In genomic region chr22:50190182-50190951, GRCh38 we compare ENCODE assay signal across 8 cellular contexts.
DNase-seq lines count a peak whose midpoint lies in the region; FAIRE-seq and TF ChIP-seq lines count a peak whose summit lies in the region.

No MANE protein-coding gene starts in this region.

- in situ Hi-C loops in astrocyte of the cerebellum (cut with HindIII; ENCODE audit: low sequenced_read_pairs) = no loop called here

- TF ChIP-seq CTCF in astrocyte of the cerebellum (IDR thresholded peaks at IDR 0.05; ENCODE audit: low read depth, low read length, missing control alignments) = peak; percentile 43

- H3K4me3 ChIP-seq in BLaER1 treated with 17β-estradiol and CSF1 and Interleukin-3, amounts not matched to agents 10 nM and 100 nM = peak overlapping the region; percentile 40 to 65 (median 50); a peak in 19 of 20 replicates
- H3K4me3 ChIP-seq in HUES48 (ENCODE audit: low read depth, low read length) (peak overlapping the region; percentile 8; the same call in 1 of the 2 replicates), astrocyte of the cerebellum (ENCODE audit: low read depth, low read length) (peak overlapping the region; percentile 31)

- peak; percentile 96 for FAIRE-seq in GM19239 (lab: Jason Lieb, UNC)

- peaks cover under 1 to 33% (median 1%) of the 10 kb centered on the region in 11 experiments; a peak in 16 of 22 replicates for H3K27me3 ChIP-seq in BLaER1 treated with 17β-estradiol and CSF1 and Interleukin-3, amounts not matched to agents 10 nM and 100 nM
- peaks cover under 1% of the 10 kb centered on the region; the same call in 1 of the 2 replicates for H3K27me3 ChIP-seq in HUES48 (ENCODE audit: control insufficient read depth, insufficient read depth, low read length)

- H3K9me3 ChIP-seq in BLaER1 treated with 17β-estradiol and CSF1 and Interleukin-3, amounts not matched to agents 10 nM and 100 nM (replicated peaks in 1 of 11) = no peaks in the 10 kb centered on the region
- no peaks in the 10 kb centered on the region for H3K9me3 ChIP-seq in HUES48 (ENCODE audit: control insufficient read depth, insufficient read depth, low read length)

- DNase-seq in GM19239 (ENCODE audit: insufficient read length, low spot score) (peak; percentile 74), T-helper 22 cell (ENCODE audit: low read depth) (peak; percentile 70), astrocyte of the cerebellum (ENCODE audit: low read depth) (no peak), iPS-NIHi7 (ENCODE audit: extremely low spot score) (peak; percentile 78), NCI-H524 (lab: John Stamatoyannopoulos, UW) (no peak)
- peak; percentile 49 to 59 for DNase-seq in stimulated activated CD4-positive, alpha-beta T cell treated with anti-CD3 and anti-CD28 coated beads, Interleukin-1b, Interleukin-23, amount 100 ng/mL, for 1 hour (ENCODE audit: low read depth in 2 of 2)

- H3K27ac ChIP-seq in BLaER1 treated with 17β-estradiol and CSF1 and Interleukin-3, amounts not matched to agents 10 nM and 100 nM = peak overlapping the region; percentile 75 to 99 (median 95)
- H3K27ac ChIP-seq in HUES48 (ENCODE audit: low read depth, low read length) = no peak overlapping the region

- peak overlapping the region; percentile 70 to 99 (median 91) for H3K9ac ChIP-seq in BLaER1 treated with 17β-estradiol and CSF1 and Interleukin-3, amounts not matched to agents 10 nM and 100 nM
- peak overlapping the region; percentile 19; the same call in 1 of the 2 replicates for H3K9ac ChIP-seq in HUES48 (ENCODE audit: low read depth, low read length)

- peaks cover 26 to 89% (median 69%) of the 10 kb centered on the region in 11 experiments; a peak in 21 of 22 replicates for H4K20me1 ChIP-seq in BLaER1 treated with 17β-estradiol and CSF1 and Interleukin-3, amounts not matched to agents 10 nM and 100 nM

- H3K36me3 ChIP-seq in BLaER1 treated with 17β-estradiol and CSF1 and Interleukin-3, amounts not matched to agents 10 nM and 100 nM = peaks cover 11 to 27% (median 20%) of the 10 kb centered on the region in 11 experiments; a peak in 20 of 22 replicates
- H3K36me3 ChIP-seq in HUES48 (ENCODE audit: control insufficient read depth, insufficient read depth, low read length) = peaks cover 29% of the 10 kb centered on the region

- H3K4me2 ChIP-seq in BLaER1 treated with 17β-estradiol and CSF1 and Interleukin-3, amounts not matched to agents 10 nM and 100 nM = peak overlapping the region; percentile 86 to 100 (median 98)

- peaks cover 87 to 92% (median 89%) of the 10 kb centered on the region in 10 experiments for H3K4me1 ChIP-seq in BLaER1 treated with 17β-estradiol and CSF1 and Interleukin-3, amounts not matched to agents 10 nM and 100 nM
- peaks cover 7% of the 10 kb centered on the region; the same call in 1 of the 2 replicates for H3K4me1 ChIP-seq in HUES48 (ENCODE audit: control insufficient read depth, insufficient read depth, low read length)

Comparison
In these comparisons a context has a peak if more than half of its experiments do, and no peak if none do; other contexts are left out.
1. DNase-seq: peak in GM19239 (single experiment), T-helper 22 cell (single experiment), iPS-NIHi7 (single experiment) and stimulated activated CD4-positive, alpha-beta T cell treated with anti-CD3 and anti-CD28 coated beads, Interleukin-1b, Interleukin-23, amount 100 ng/mL, for 1 hour (2 of 2); none in astrocyte of the cerebellum (single experiment) and NCI-H524 (0 of 2).
2. Peak in every context shown above with its lines, with median percentiles within 50 percentile points of each other: H3K4me3 ChIP-seq.